In the genomic region with DNA sequence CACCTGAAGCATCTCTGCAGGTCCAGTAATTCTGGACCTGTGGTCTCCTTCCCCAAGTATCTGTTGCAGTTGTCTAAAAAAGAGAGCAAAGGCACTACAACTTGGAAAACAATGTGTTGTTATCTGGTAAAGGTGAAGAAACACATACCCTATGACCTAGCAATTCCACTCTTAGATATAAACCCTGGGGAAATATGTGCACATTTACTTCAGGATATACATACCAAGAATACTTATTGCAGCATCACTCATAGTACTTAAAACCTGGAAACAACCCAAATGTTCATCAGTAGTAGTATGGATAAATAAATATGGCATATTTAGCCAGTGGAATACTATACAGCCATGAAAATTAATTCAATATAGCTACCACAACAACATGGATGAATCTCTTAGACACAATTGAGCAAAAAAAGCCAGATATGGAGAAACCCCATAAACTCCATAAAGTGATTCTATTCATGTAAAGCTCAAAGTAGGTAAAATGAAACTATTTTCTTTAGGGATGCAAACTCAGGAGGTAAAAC, we compare ENCODE assay signal across 23 cellular contexts. TPM values are rescaled to one million over a fixed set of nuclear protein-coding genes. Genes with fewer than 3 reads are reported as not detected.
DNase-seq lines count a peak whose midpoint lies in the region; ATAC-seq and TF ChIP-seq lines count a peak whose summit lies in the region.
"Had no signal": no experiment of that assay in that cellular context is flagged by ENCODE, and none has a peak within 500 bp of the region (broad histone marks: within the 10 kb centered on the region; RNA-seq: fewer than 3 reads in every experiment).

No MANE protein-coding gene starts in this region.

- H3K4me1 Mint-ChIP-seq in HFFc6 (ENCODE audit: low read depth), result peaks cover 74% of the 10 kb centered on the region
- H3K4me1 Mint-ChIP-seq in activated naive CD8-positive, alpha-beta T cell treated with anti-CD3 and anti-CD28 coated beads for 36 hours, result peaks cover 33% of the 10 kb centered on the region

- H3K4me3 Mint-ChIP-seq in HFFc6, result no peak overlapping the region
- H3K4me3 Mint-ChIP-seq in activated naive CD8-positive, alpha-beta T cell treated with anti-CD3 and anti-CD28 coated beads for 36 hours, result no peak overlapping the region
- H3K4me3 Mint-ChIP-seq: H9, mesothelial cell of epicardium, WTC11 had no signal

- no peaks in the 10 kb centered on the region for H3K79me2 ChIP-seq in fibroblast of lung (ENCODE audit: control insufficient read depth, insufficient read depth, low read length)

- H3K27ac ChIP-seq in ascending aorta, result peak overlapping the region; percentile 98 to 99
- peak overlapping the region; percentile 100 for H3K27ac ChIP-seq in fibroblast of lung (ENCODE audit: insufficient read depth, low read length)
- H3K27ac ChIP-seq in vagina, result peak overlapping the region; percentile 88
- H3K27ac ChIP-seq: BLaER1 treated with 17β-estradiol and CSF1 and Interleukin-3, amounts not matched to agents 10 nM and 100 nM had no signal

- peaks cover 24% of the 10 kb centered on the region for H3K36me3 Mint-ChIP-seq in HFFc6 (ENCODE audit: low read depth)
- H3K36me3 Mint-ChIP-seq in activated naive CD8-positive, alpha-beta T cell treated with anti-CD3 and anti-CD28 coated beads for 36 hours, result no peaks in the 10 kb centered on the region
- H3K36me3 Mint-ChIP-seq: mesothelial cell of epicardium, WTC11 had no signal

- no peak for ATAC-seq in activated CD4-positive, CD25-positive, alpha-beta regulatory T cell treated with anti-CD3 and anti-CD28 coated beads, Interleukin-2, amount 50 U/mL, for 24 hours
- ATAC-seq: GM12878, HepG2, left ventricle myocardium superior, right cardiac atrium, WTC11 had no signal

- H3K36me3 ChIP-seq in ascending aorta, result no peaks in the 10 kb centered on the region
- H3K36me3 ChIP-seq in fibroblast of lung (ENCODE audit: control insufficient read depth, insufficient read depth, low read length), result no peaks in the 10 kb centered on the region
- H3K36me3 ChIP-seq in vagina, result no peaks in the 10 kb centered on the region
- H3K36me3 ChIP-seq: BLaER1 treated with 17β-estradiol and CSF1 and Interleukin-3, amounts not matched to agents 10 nM and 100 nM; tibial nerve had no signal

- intact Hi-C loops in ascending aorta (cut with DNase I), result no loop called here
- intact Hi-C loops in vagina (cut with DNase I), result loop anchor here (10.0 kb wide), 1 partner anchor 141 kb away; no protein-coding TSS in a partner anchor

- no peak overlapping the region for H2AFZ ChIP-seq in fibroblast of lung (ENCODE audit: low read length)

- no peak for TF ChIP-seq POLR2A in vagina (IDR thresholded peaks at IDR 0.05)

- no peak overlapping the region for H3K4me3 ChIP-seq in ascending aorta
- no peak overlapping the region for H3K4me3 ChIP-seq in fibroblast of lung (replicated peaks in 1 of 4; ENCODE audit: control extremely low read depth in 1 of 4, insufficient read depth in 1 of 4, low read depth in 3 of 4, low read length in 4 of 4)
- H3K4me3 ChIP-seq in vagina, result no peak overlapping the region
- H3K4me3 ChIP-seq: BLaER1 treated with 17β-estradiol and CSF1 and Interleukin-3, amounts not matched to agents 10 nM and 100 nM; GM12878; tibial nerve had no signal

- no peak overlapping the region for H3K4me2 ChIP-seq in fibroblast of lung (ENCODE audit: extremely low read depth, insufficient read depth, low read length)

- H3K27me3 ChIP-seq in ascending aorta (no peaks in the 10 kb centered on the region), fibroblast of lung (ENCODE audit: control insufficient read depth, insufficient read depth, low read length) (no peaks in the 10 kb centered on the region), vagina (no peaks in the 10 kb centered on the region)
- H3K27me3 ChIP-seq: BLaER1 treated with 17β-estradiol and CSF1 and Interleukin-3, amounts not matched to agents 10 nM and 100 nM; tibial nerve had no signal

- TF ChIP-seq CTCF in HFFc6 (IDR thresholded peaks at IDR 0.05) (no peak), ascending aorta (IDR thresholded peaks at IDR 0.05) (no peak), fibroblast of lung (conservative IDR thresholded peaks at IDR 0.05 in 1 of 2, IDR thresholded peaks at IDR 0.05 in 1 of 2; ENCODE audit: low read depth in 1 of 2, low read length in 2 of 2) (no peak), vagina (IDR thresholded peaks at IDR 0.05) (no peak)

- H3K9me3 Mint-ChIP-seq in HFFc6, result peaks cover 13% of the 10 kb centered on the region
- no peaks in the 10 kb centered on the region for H3K9me3 Mint-ChIP-seq in activated naive CD8-positive, alpha-beta T cell treated with anti-CD3 and anti-CD28 coated beads for 36 hours
- H3K9me3 Mint-ChIP-seq: H9, mesothelial cell of epicardium had no signal

- no peaks in the 10 kb centered on the region for H4K20me1 ChIP-seq in fibroblast of lung (ENCODE audit: control insufficient read depth, extremely low read depth, insufficient read depth, low read length)
- H4K20me1 ChIP-seq: BLaER1 treated with 17β-estradiol and CSF1 and Interleukin-3, amounts not matched to agents 10 nM and 100 nM had no signal

- DNase-seq in HFFc6 (no peak), ascending aorta (ENCODE audit: low spot score in 2 of 2) (no peak), fibroblast of lung (ENCODE audit: low read depth in 2 of 2) (no peak), vagina (ENCODE audit: extremely low spot score in 2 of 2) (no peak), NCI-H82 treated with DMSO at 0.1 percent for 48 hours (lab: John Stamatoyannopoulos, UW; ENCODE audit: unreplicated experiment) (no peak)
- no peak for DNase-seq in activated naive CD8-positive, alpha-beta T cell treated with anti-CD3 and anti-CD28 coated beads for 36 hours
- DNase-seq: activated T-cell treated with anti-CD3 and anti-CD28 coated beads, Interleukin-2, amount 50 U/mL, for 48 hours; DMS153; H9; Kasumi-1; left ventricle myocardium superior; NCI-H1436; NCI-H446; NCI-H748 treated with DMSO at 0.1 percent for 48 hours; posterior cingulate gyrus; right cardiac atrium had no signal

- H3K4me1 ChIP-seq in ascending aorta (peaks cover 16 to 38% of the 10 kb centered on the region in 2 donors), fibroblast of lung (ENCODE audit: control insufficient read depth, extremely low read depth, insufficient read depth, low read length) (peaks cover 33% of the 10 kb centered on the region), vagina (peaks cover 44% of the 10 kb centered on the region)

- H3K9ac ChIP-seq in fibroblast of lung (ENCODE audit: insufficient read depth, low read length), result no peak overlapping the region
- H3K9ac ChIP-seq: BLaER1 treated with 17β-estradiol and CSF1 and Interleukin-3, amounts not matched to agents 10 nM and 100 nM had no signal

- peaks cover 7% of the 10 kb centered on the region for H3K27me3 Mint-ChIP-seq in HFFc6 (ENCODE audit: insufficient read depth)
- H3K27me3 Mint-ChIP-seq in activated naive CD8-positive, alpha-beta T cell treated with anti-CD3 and anti-CD28 coated beads for 36 hours, result no peaks in the 10 kb centered on the region

- H3K9me3 ChIP-seq in ascending aorta (no peaks in the 10 kb centered on the region), fibroblast of lung (ENCODE audit: control insufficient read depth, insufficient read depth, low read depth, low read length) (no peaks in the 10 kb centered on the region), vagina (no peaks in the 10 kb centered on the region)
- H3K9me3 ChIP-seq: tibial nerve had no signal

- H3K27ac Mint-ChIP-seq in HFFc6, result peak overlapping the region; percentile 100
- H3K27ac Mint-ChIP-seq in activated naive CD8-positive, alpha-beta T cell treated with anti-CD3 and anti-CD28 coated beads for 36 hours, result no peak overlapping the region
- H3K27ac Mint-ChIP-seq: H9, mesothelial cell of epicardium, WTC11 had no signal

RNA-seq across cellular contexts. Expression of a gene that starts 26.1 kb away (rescaled TPM):
- 100 to 1,000 TPM; 199 to 252 (median 233) TPM for total RNA-seq in HFFc6 (2021; fragmentation: NEBNext Ultra II Directional; extraction: Animal tissue kit (Norgen Biotek cat#: 25700))
- total RNA-seq in ascending aorta, result 237 TPM
- total RNA-seq in fibroblast of lung, result 88.6 and 275 TPM in 2 replicates
- polyA plus RNA-seq in fibroblast of lung, result 78.5 and 120 TPM in 2 replicates
- polyA plus RNA-seq in fibroblast of lung (2012), result 125 and 167 TPM in 2 replicates
- polyA minus RNA-seq in fibroblast of lung (ENCODE audit: low replicate concordance), result 234 and 390 TPM in 2 replicates
- total RNA-seq in vagina, result 41.7 TPM
- total RNA-seq in activated naive CD8-positive, alpha-beta T cell treated with anti-CD3 and anti-CD28 coated beads for 36 hours, result 10 to 100 TPM; 54.4 to 59.7 TPM
